In genomic region chr1:67464058-67464457, GRCh38 we compare ENCODE assay signal across 1 cellular context.
TF ChIP-seq lines count a peak whose summit lies in the region.

No MANE protein-coding gene starts in this region.

TF ChIP-seq in GM23338, 12 proteins besides CTCF, POLR2A, EP300 and RAD21 (continued from another document):
- no peak for TF ChIP-seq ZNF462 (CRISPR knock-in tag; IDR thresholded peaks at IDR 0.05)
- TF ChIP-seq JUNB (IDR thresholded peaks at IDR 0.05; ENCODE audit: unreplicated experiment): no peak
- no peak for TF ChIP-seq STAT1 (IDR thresholded peaks at IDR 0.05; ENCODE audit: unreplicated experiment)
- no peak for TF ChIP-seq EZH2phosphoT487 (IDR thresholded peaks at IDR 0.05; ENCODE audit: unreplicated experiment)
- TF ChIP-seq NANOG (IDR thresholded peaks at IDR 0.05; ENCODE audit: borderline replicate concordance): no peak
- TF ChIP-seq ETS1 (IDR thresholded peaks at IDR 0.05): no peak
